In the genomic region with DNA sequence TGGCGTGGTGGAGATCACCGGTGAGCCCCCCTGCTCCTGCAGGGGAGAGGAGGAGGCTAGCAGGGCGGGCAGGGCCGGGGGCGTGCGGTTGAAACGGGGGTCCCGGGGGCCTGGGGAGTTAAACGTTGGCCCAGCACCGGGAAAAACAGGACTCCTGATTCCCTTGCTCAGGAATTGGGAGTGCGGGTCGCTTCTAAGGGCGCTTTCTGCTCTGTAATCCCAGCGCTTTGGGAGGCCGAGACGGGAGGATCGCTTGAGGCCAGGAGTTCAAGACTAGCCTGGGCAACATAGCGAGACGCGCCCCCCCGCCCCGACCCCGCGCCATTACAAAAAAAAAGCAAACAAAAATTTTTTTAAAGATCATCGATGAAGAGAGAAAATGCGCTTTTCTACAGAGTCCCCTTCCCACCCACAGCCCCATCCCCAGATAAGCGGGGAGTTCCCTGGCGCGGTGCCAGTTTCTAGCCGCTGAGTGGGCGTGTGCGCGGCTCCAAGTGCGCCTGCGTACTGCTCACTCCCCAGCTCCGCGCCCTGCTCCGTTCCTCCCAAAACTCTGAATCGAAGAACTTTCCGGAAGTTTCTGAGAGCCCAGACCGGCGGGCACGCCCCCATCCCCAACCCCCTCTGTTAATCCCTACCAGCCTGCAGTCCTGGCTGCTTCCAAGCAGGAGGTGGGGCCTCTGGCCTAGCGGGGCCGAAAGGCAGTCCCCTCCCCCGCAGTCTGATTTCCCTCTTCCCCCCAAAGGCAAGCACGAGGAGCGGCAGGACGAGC, we compare ENCODE assay signal across 7 cellular contexts. TPM values are rescaled to one million over a fixed set of nuclear protein-coding genes. Genes with fewer than 3 reads are reported as not detected.
A peak's percentile ranks its signal among the peaks of the same experiment; 100 is the strongest.
DNase-seq lines count a peak whose midpoint lies in the region; ATAC-seq, FAIRE-seq and TF ChIP-seq lines count a peak whose summit lies in the region.

No MANE protein-coding gene starts in this region.

- ATAC-seq in HG03565 (IDR thresholded peaks at IDR 0.05; ENCODE audit: unreplicated experiment) (peak; percentile 41), naive B cell (ENCODE audit: low read depth in 2 of 2) (peak; percentile 65 to 71)

- H3K27me3 Mint-ChIP-seq in naive B cell, result no peaks in the 10 kb centered on the region

- peaks cover 5 to 31% (median 20%) of the 10 kb centered on the region in 3 donors for H3K4me1 Mint-ChIP-seq in naive B cell

- peak; percentile 63 for FAIRE-seq in GM12891 (lab: Jason Lieb, UNC)

- TF ChIP-seq POLR2A in GM12891 (IDR thresholded peaks at IDR 0.05; ENCODE audit: low read depth, low read length), result no peak

- peak overlapping the region; percentile 32 to 97 (median 84) for H3K27ac Mint-ChIP-seq in naive B cell

- H3K4me3 Mint-ChIP-seq in naive B cell, result peak overlapping the region; percentile 84 to 96 (median 93)

- H3K36me3 Mint-ChIP-seq in naive B cell, result no peaks in the 10 kb centered on the region

- H3K9me3 Mint-ChIP-seq in naive B cell, result peaks cover 0 to 2% (median 0%) of the 10 kb centered on the region in 7 donors

- DNase-seq in GM12891 (ENCODE audit: insufficient read length, low spot score) (peak; percentile 85), RKO (ENCODE audit: low spot score) (peak; percentile 96), fibroblast of gingiva (ENCODE audit: low read depth) (peak; percentile 91), naive B cell (peak; percentile 67)
- DNase-seq in activated T-helper 1 cell treated with anti-CD3 and anti-CD28 coated beads, Interleukin-2, amount 50 U/mL, for 16 hours (ENCODE audit: low read depth in 1 of 2, low spot score in 1 of 2), result peak; percentile 63 to 73
- peak; percentile 50 to 59 for DNase-seq in stimulated activated CD8-positive, alpha-beta memory T cell treated with anti-CD3 and anti-CD28 coated beads, Interleukin-7, amount 100 ng/mL, for 48 hours (ENCODE audit: extremely low read depth in 1 of 2, low read depth in 1 of 2)

TF ChIP-seq in GM12891, 5 proteins besides CTCF, POLR2A, EP300 and RAD21:
- TF ChIP-seq POLR2AphosphoS5 (IDR thresholded peaks at IDR 0.05; ENCODE audit: low read depth, low read length) (no peak), SPI1 (IDR thresholded peaks at IDR 0.05; ENCODE audit: low read depth, low read length) (0 out of 2 replicates have a peak, but pooled peaks have one; percentile 7), POU2F2 (IDR thresholded peaks at IDR 0.05; ENCODE audit: low read depth, low read length) (no peak)

RNA-seq across cellular contexts. Expression of gene HSPB1, which starts 0.8 kb away (rescaled TPM):
- polyA plus RNA-seq in GM12891 (2012; ENCODE audit: low read depth, missing spikeins), result 320 TPM
- polyA plus RNA-seq in naive B cell (ENCODE audit: low read depth in 6 of 6), result 10 to 100 TPM; 24.3 to 55.2 (median 45.3) TPM

RNA-seq across cellular contexts. Expression of gene YWHAG, which starts 55.5 kb away (rescaled TPM):
- 72.3 TPM for polyA plus RNA-seq in GM12891 (2012; ENCODE audit: low read depth, missing spikeins)
- 1 to 10 TPM in 5 of 6 donors, under 1 TPM in 1; 0.40 to 2.8 (median 2.2) TPM for polyA plus RNA-seq in naive B cell (ENCODE audit: low read depth in 6 of 6)

Comparison
In these comparisons a context has a peak if more than half of its experiments do, and no peak if none do; other contexts are left out.
1. Peak in every context shown above with its lines: DNase-seq and ATAC-seq.